ENCODE assay signal across 1 cellular context in the genomic region with DNA sequence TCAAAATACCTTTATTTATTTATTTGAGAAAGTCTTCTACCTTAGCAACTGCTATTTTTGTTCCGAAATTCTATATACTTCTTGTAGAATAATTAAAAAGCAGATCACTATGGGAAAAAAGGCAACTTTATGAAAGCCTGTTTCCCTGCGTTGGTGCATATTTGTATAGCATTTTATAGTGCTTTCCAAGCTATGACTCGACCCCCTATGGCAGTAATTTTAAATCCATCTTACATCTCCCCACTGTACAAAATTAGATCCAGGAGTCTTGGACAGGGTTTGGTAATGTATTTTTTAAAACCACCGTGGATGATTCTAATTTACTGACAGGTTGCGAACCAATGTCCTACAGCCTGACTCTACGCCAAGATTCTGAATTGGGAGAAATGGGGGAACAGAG.
TF ChIP-seq lines count a peak whose summit lies in the region.

No MANE protein-coding gene starts in this region.

TF ChIP-seq in IMR-90, 13 proteins besides CTCF, POLR2A, EP300 and RAD21:
- TF ChIP-seq SMC3 (IDR thresholded peaks at IDR 0.05; ENCODE audit: low read depth, low read length) (no peak), FOS (IDR thresholded peaks at IDR 0.05; ENCODE audit: low read depth, low read length) (no peak), CEBPB (IDR thresholded peaks at IDR 0.05; ENCODE audit: low read depth, low read length) (no peak), MXI1 (IDR thresholded peaks at IDR 0.05; ENCODE audit: borderline replicate concordance, low read depth, low read length) (no peak), NFE2L2 (IDR thresholded peaks at IDR 0.05; ENCODE audit: low read depth, low read length) (no peak), ELK1 (IDR thresholded peaks at IDR 0.05; ENCODE audit: borderline replicate concordance, low read depth, low read length) (no peak), RFX5 (IDR thresholded peaks at IDR 0.05; ENCODE audit: low read depth, low read length) (no peak), CHD1 (IDR thresholded peaks at IDR 0.05; ENCODE audit: low read depth, low read length) (no peak), BHLHE40 (IDR thresholded peaks at IDR 0.05; ENCODE audit: low read depth, low read length) (no peak), RCOR1 (IDR thresholded peaks at IDR 0.05; ENCODE audit: insufficient replicate concordance, low read length) (no peak), MAZ (IDR thresholded peaks at IDR 0.05; ENCODE audit: borderline replicate concordance, low read depth, low read length) (no peak), MAFK (IDR thresholded peaks at IDR 0.05; ENCODE audit: low read depth, low read length) (no peak)
- TF ChIP-seq, protein P1, sequence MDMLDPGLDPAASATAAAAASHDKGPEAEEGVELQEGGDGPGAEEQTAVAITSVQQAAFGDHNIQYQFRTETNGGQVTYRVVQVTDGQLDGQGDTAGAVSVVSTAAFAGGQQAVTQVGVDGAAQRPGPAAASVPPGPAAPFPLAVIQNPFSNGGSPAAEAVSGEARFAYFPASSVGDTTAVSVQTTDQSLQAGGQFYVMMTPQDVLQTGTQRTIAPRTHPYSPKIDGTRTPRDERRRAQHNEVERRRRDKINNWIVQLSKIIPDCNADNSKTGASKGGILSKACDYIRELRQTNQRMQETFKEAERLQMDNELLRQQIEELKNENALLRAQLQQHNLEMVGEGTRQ (IDR thresholded peaks at IDR 0.05; ENCODE audit: low read depth, low read length), result no peak
